In the genomic region with DNA sequence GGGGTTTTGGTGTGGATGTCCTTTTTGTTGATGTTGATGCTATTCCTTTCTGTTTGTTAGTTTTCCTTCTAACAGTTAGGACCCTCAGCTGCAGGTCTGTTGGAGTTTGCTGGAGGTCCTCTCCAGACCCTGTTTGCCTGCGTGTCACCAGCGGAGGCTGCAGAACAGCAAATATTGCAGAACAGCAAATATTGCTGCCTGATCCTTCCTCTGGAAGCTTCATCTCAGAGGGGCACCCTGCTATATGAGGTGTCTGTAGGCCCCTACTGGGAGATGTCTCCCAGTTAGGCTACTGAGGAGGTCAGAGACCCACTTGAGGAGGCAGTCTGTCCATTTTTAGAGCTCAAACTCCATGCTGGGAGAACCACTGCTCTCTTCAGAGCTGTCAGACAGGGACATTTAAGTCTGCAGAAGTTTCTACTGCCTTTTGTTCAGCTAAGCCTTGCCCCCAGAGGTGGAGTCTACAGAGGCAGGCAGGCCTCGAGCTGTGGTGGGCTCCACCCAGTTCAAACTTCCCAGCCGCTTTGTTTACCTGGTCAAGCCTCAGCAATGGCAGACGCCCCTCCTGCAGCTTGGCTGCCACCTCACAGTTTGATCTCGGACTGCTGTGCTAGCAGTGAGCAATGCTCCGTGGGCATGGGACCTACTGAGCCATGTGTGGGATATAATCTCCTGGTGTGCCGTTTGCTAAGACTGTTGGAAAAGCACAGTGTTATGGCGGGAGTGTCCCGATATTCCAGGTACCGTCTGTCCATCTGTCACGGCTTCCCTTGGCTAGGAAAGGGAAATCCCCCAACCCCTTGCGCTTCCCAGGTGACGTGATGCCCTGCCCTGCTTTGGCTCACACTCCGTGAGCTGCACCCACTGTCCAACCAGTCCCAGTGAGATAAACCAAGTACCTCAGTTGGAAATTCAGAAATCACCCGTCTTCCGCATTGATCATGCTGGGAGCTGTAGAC, we compare ENCODE assay signal across 5 cellular contexts. TPM values are rescaled to one million over a fixed set of nuclear protein-coding genes. Genes with fewer than 3 reads are reported as not detected.
"Had no signal": no experiment of that assay in that cellular context is flagged by ENCODE, and none has a peak within 500 bp of the region (broad histone marks: within the 10 kb centered on the region; RNA-seq: fewer than 3 reads in every experiment).

No MANE protein-coding gene starts in this region.

RNA-seq across cellular contexts. Expression of gene CRYM, which starts 56.4 kb away (rescaled TPM):
- total RNA-seq: dermis blood vessel endothelial cell, endothelial cell of umbilical vein, fibroblast of villous mesenchyme, foreskin keratinocyte, gastrocnemius medialis had no signal
- polyA plus RNA-seq: endothelial cell of umbilical vein had no signal
